Comparison of ENCODE assay signal across 34 cellular contexts in genomic region chr7:1998146-1998545, GRCh38.
"Had no signal": no experiment of that assay in that cellular context is flagged by ENCODE, and none has a peak within 500 bp of the region (broad histone marks: within the 10 kb centered on the region; RNA-seq: fewer than 3 reads in every experiment).

No MANE protein-coding gene starts in this region.

- H3K27me3 Mint-ChIP-seq: activated CD4-positive, alpha-beta memory T cell treated with anti-CD3 and anti-CD28 coated beads for 36 hours; activated CD4-positive, alpha-beta T cell treated with anti-CD3 and anti-CD28 coated beads for 36 hours; activated CD4-positive, alpha-beta T cell treated with anti-CD3 and anti-CD28 coated beads, Interleukin-2, amount 10 ng/mL, durations not matched to agents 24 days and 14 days; activated CD8-positive, alpha-beta memory T cell treated with anti-CD3 and anti-CD28 coated beads, Interleukin-2, amount 10 ng/mL, durations not matched to agents 7 days and 5 days; activated naive CD4-positive, alpha-beta T cell treated with anti-CD3 and anti-CD28 coated beads, Interleukin-2, amount 50 U/mL, for 24 hours; activated naive CD8-positive, alpha-beta T cell treated with anti-CD3 and anti-CD28 coated beads for 36 hours; activated naive CD8-positive, alpha-beta T cell treated with anti-CD3 and anti-CD28 coated beads, Interleukin-2, amount 50 U/mL, for 24 hours; effector memory CD8-positive, alpha-beta T cell had no signal

- H3K36me3 Mint-ChIP-seq: activated CD4-positive, alpha-beta memory T cell treated with anti-CD3 and anti-CD28 coated beads for 36 hours; activated CD8-positive, alpha-beta memory T cell treated with anti-CD3 and anti-CD28 coated beads, Interleukin-2, amount 10 ng/mL, durations not matched to agents 7 days and 5 days; activated naive CD4-positive, alpha-beta T cell treated with anti-CD3 and anti-CD28 coated beads, Interleukin-2, amount 50 U/mL, for 24 hours; activated naive CD8-positive, alpha-beta T cell treated with anti-CD3 and anti-CD28 coated beads for 36 hours had no signal

- FAIRE-seq: colon had no signal

- H3K4me3 ChIP-seq: adrenal gland, body of pancreas, esophagus muscularis mucosa, gastrocnemius medialis, heart left ventricle had no signal

- H3K36me3 ChIP-seq: adrenal gland, gastrocnemius medialis, heart left ventricle had no signal

- DNase-seq: activated CD4-positive, alpha-beta memory T cell treated with anti-CD3 and anti-CD28 coated beads for 36 hours; activated CD4-positive, alpha-beta T cell treated with anti-CD3 and anti-CD28 coated beads for 36 hours; activated CD4-positive, alpha-beta T cell treated with anti-CD3 and anti-CD28 coated beads, Interleukin-2, amount 10 ng/mL, durations not matched to agents 24 days and 14 days; activated CD4-positive, CD25-positive, alpha-beta regulatory T cell; activated CD4-positive, CD25-positive, alpha-beta regulatory T cell treated with anti-CD3 and anti-CD28 coated beads, Interleukin-2, amount 50 U/mL, for 72 hours; activated CD8-positive, alpha-beta memory T cell treated with anti-CD3 and anti-CD28 coated beads, Interleukin-2, amount 10 ng/mL, durations not matched to agents 7 days and 5 days; activated CD8-positive, alpha-beta memory T cell treated with anti-CD3 and anti-CD28 coated beads, Interleukin-2, amount 50 U/mL, for 4 hours; activated CD8-positive, alpha-beta T cell treated with anti-CD3 and anti-CD28 coated beads, Interleukin-2, amount 10 ng/mL, durations not matched to agents 7 days and 5 days; activated effector memory CD4-positive, alpha-beta T cell treated with anti-CD3 and anti-CD28 coated beads, Interleukin-2, amount 50 U/mL, for 16 hours; activated naive CD4-positive, alpha-beta T cell treated with anti-CD3 and anti-CD28 coated beads for 36 hours; activated naive CD8-positive, alpha-beta T cell treated with anti-CD3 and anti-CD28 coated beads for 36 hours; activated naive CD8-positive, alpha-beta T cell treated with anti-CD3 and anti-CD28 coated beads, Interleukin-2, amount 50 U/mL, for 24 hours; activated T-cell treated with anti-CD3 and anti-CD28 coated beads, Interleukin-2, amount 50 U/mL, for 1 hour; activated T-cell treated with anti-CD3 and anti-CD28 coated beads, Interleukin-2, amount 50 U/mL, for 48 hours; adrenal gland; amygdala; aorta; body of pancreas; caudate nucleus; cortex of kidney; dermis blood vessel endothelial cell; effector CD4-positive, alpha-beta T cell; effector memory CD8-positive, alpha-beta T cell; erythroblast; foreskin keratinocyte; gastrocnemius medialis; glutamatergic neuron; T-helper 2 cell had no signal

- H3K27ac ChIP-seq: adrenal gland, body of pancreas, esophagus muscularis mucosa, foreskin keratinocyte, gastrocnemius medialis, heart left ventricle had no signal

- H3K27me3 ChIP-seq: adrenal gland, body of pancreas, esophagus muscularis mucosa, foreskin keratinocyte, gastrocnemius medialis, heart left ventricle had no signal

- H3K27ac Mint-ChIP-seq: activated CD4-positive, alpha-beta memory T cell treated with anti-CD3 and anti-CD28 coated beads for 36 hours; activated CD4-positive, alpha-beta T cell treated with anti-CD3 and anti-CD28 coated beads for 36 hours; activated CD4-positive, alpha-beta T cell treated with anti-CD3 and anti-CD28 coated beads, Interleukin-2, amount 10 ng/mL, durations not matched to agents 24 days and 14 days; activated CD8-positive, alpha-beta memory T cell treated with anti-CD3 and anti-CD28 coated beads, Interleukin-2, amount 10 ng/mL, durations not matched to agents 7 days and 5 days; activated CD8-positive, alpha-beta T cell treated with anti-CD3 and anti-CD28 coated beads, Interleukin-2, amount 10 ng/mL, durations not matched to agents 7 days and 5 days; activated naive CD4-positive, alpha-beta T cell treated with anti-CD3 and anti-CD28 coated beads for 36 hours; activated naive CD4-positive, alpha-beta T cell treated with anti-CD3 and anti-CD28 coated beads, Interleukin-2, amount 50 U/mL, for 24 hours; activated naive CD8-positive, alpha-beta T cell treated with anti-CD3 and anti-CD28 coated beads for 36 hours; activated naive CD8-positive, alpha-beta T cell treated with anti-CD3 and anti-CD28 coated beads, Interleukin-2, amount 50 U/mL, for 24 hours; activated T-helper 1 cell treated with anti-CD3 and anti-CD28 coated beads, Interleukin-12 subunit alpha, Interleukin-12 subunit beta, Interleukin-2, Interleukin-4 antibody, amounts not matched to agents 30 ng/mL and 10 ng/mL and 1 ng/mL, durations not matched to agents 14 hours and 24 hours and 36 hours; activated T-helper 2 cell treated with anti-CD3 and anti-CD28 coated beads, Interferon-gamma antibody, Interleukin-2, Interleukin-4, amounts not matched to agents 10 μg/mL and 5 μg/mL and 100 μg/mL, durations not matched to agents 14 hours and 24 hours and 36 hours had no signal

- H3K4me1 ChIP-seq: body of pancreas had no signal

- H3K4me3 Mint-ChIP-seq: activated CD4-positive, alpha-beta memory T cell treated with anti-CD3 and anti-CD28 coated beads for 36 hours; activated CD4-positive, alpha-beta T cell treated with anti-CD3 and anti-CD28 coated beads for 36 hours; activated CD4-positive, alpha-beta T cell treated with anti-CD3 and anti-CD28 coated beads, Interleukin-2, amount 10 ng/mL, durations not matched to agents 24 days and 14 days; activated CD8-positive, alpha-beta memory T cell treated with anti-CD3 and anti-CD28 coated beads, Interleukin-2, amount 10 ng/mL, durations not matched to agents 7 days and 5 days; activated CD8-positive, alpha-beta T cell treated with anti-CD3 and anti-CD28 coated beads, Interleukin-2, amount 10 ng/mL, durations not matched to agents 7 days and 5 days; activated naive CD4-positive, alpha-beta T cell treated with anti-CD3 and anti-CD28 coated beads for 36 hours; activated naive CD4-positive, alpha-beta T cell treated with anti-CD3 and anti-CD28 coated beads, Interleukin-2, amount 50 U/mL, for 24 hours; activated naive CD8-positive, alpha-beta T cell treated with anti-CD3 and anti-CD28 coated beads for 36 hours; activated naive CD8-positive, alpha-beta T cell treated with anti-CD3 and anti-CD28 coated beads, Interleukin-2, amount 50 U/mL, for 24 hours; activated T-helper 1 cell treated with anti-CD3 and anti-CD28 coated beads, Interleukin-12 subunit alpha, Interleukin-12 subunit beta, Interleukin-2, Interleukin-4 antibody, amounts not matched to agents 30 ng/mL and 10 ng/mL and 1 ng/mL, durations not matched to agents 14 hours and 24 hours and 36 hours; effector memory CD8-positive, alpha-beta T cell had no signal

- H3K4me1 Mint-ChIP-seq: activated CD4-positive, alpha-beta T cell treated with anti-CD3 and anti-CD28 coated beads for 36 hours; activated CD4-positive, alpha-beta T cell treated with anti-CD3 and anti-CD28 coated beads, Interleukin-2, amount 10 ng/mL, durations not matched to agents 24 days and 14 days; activated CD8-positive, alpha-beta memory T cell treated with anti-CD3 and anti-CD28 coated beads, Interleukin-2, amount 10 ng/mL, durations not matched to agents 7 days and 5 days; activated naive CD8-positive, alpha-beta T cell treated with anti-CD3 and anti-CD28 coated beads for 36 hours; activated naive CD8-positive, alpha-beta T cell treated with anti-CD3 and anti-CD28 coated beads, Interleukin-2, amount 50 U/mL, for 24 hours had no signal

- H3K9me3 ChIP-seq: adrenal gland, body of pancreas, esophagus muscularis mucosa, gastrocnemius medialis, heart left ventricle had no signal

- H3K9me3 Mint-ChIP-seq: activated CD4-positive, alpha-beta memory T cell treated with anti-CD3 and anti-CD28 coated beads for 36 hours; activated CD4-positive, alpha-beta T cell treated with anti-CD3 and anti-CD28 coated beads, Interleukin-2, amount 10 ng/mL, durations not matched to agents 24 days and 14 days; activated naive CD4-positive, alpha-beta T cell treated with anti-CD3 and anti-CD28 coated beads for 36 hours; activated naive CD4-positive, alpha-beta T cell treated with anti-CD3 and anti-CD28 coated beads, Interleukin-2, amount 50 U/mL, for 24 hours; activated naive CD8-positive, alpha-beta T cell treated with anti-CD3 and anti-CD28 coated beads for 36 hours; activated naive CD8-positive, alpha-beta T cell treated with anti-CD3 and anti-CD28 coated beads, Interleukin-2, amount 50 U/mL, for 24 hours; activated T-helper 1 cell treated with anti-CD3 and anti-CD28 coated beads, Interleukin-12 subunit alpha, Interleukin-12 subunit beta, Interleukin-2, Interleukin-4 antibody, amounts not matched to agents 30 ng/mL and 10 ng/mL and 1 ng/mL, durations not matched to agents 14 hours and 24 hours and 36 hours; activated T-helper 2 cell treated with anti-CD3 and anti-CD28 coated beads, Interferon-gamma antibody, Interleukin-2, Interleukin-4, amounts not matched to agents 10 μg/mL and 5 μg/mL and 100 μg/mL, durations not matched to agents 14 hours and 24 hours and 36 hours; effector memory CD8-positive, alpha-beta T cell had no signal
